In the genomic region with DNA sequence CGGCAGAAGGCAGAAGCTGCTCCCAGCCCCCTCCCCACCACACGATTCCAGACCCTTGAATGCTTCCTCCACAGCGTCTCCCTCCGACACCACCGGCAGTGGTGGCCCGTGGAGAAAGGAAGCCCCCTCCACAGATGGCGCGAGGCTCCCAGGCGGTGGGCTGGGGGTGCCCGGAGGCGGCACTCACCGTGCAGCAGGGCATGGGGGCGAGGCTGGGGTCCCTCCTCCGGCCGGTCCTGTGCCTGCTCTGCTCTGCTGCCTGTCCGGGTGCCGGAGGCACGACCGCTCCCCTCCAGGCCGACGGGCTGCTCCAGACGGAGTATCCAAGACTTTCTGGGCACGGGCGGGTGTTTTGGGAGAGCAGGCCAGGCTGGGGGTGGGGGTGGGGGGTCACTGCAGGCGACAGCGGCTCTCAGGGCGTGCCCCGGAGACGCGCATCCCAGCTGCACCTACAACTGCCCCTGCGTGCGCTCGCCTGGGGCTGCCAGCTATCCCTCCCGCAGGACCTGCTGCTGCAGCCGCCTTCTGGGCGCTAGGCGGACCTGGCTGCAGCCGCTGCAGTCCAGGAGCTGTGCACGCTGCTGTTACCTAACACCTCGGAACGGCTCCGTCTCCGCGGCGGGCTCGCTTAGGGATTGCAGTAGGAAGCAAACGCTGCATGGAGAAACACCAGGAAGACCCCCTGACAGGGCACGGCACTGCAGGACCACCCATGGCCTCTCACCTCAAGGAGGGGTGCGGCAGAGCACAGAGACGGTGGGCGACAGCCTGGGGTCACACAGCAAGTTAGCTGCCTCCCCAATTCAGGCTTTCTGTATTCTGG, we compare ENCODE assay signal across 13 cellular contexts. TPM values are rescaled to one million over a fixed set of nuclear protein-coding genes. Genes with fewer than 3 reads are reported as not detected.
DNase-seq lines count a peak whose midpoint lies in the region; ATAC-seq and TF ChIP-seq lines count a peak whose summit lies in the region.
"Had no signal": no experiment of that assay in that cellular context is flagged by ENCODE, and none has a peak within 500 bp of the region (broad histone marks: within the 10 kb centered on the region; RNA-seq: fewer than 3 reads in every experiment).

No MANE protein-coding gene starts in this region.

- H3K4me3 ChIP-seq in cardiac muscle cell (peak overlapping the region; percentile 11), aorta (ENCODE audit: low read length in 2 of 2) (no peak overlapping the region)

- TF ChIP-seq CTCF in cardiac muscle cell (IDR thresholded peaks at IDR 0.05; ENCODE audit: low read depth, low read length) (peak; percentile 5), VCaP (conservative IDR thresholded peaks at IDR 0.05) (peak; percentile 37)

- DNase-seq in cardiac muscle cell (ENCODE audit: low read depth in 1 of 2, low spot score in 1 of 2) = peak; percentile 25 to 73
- no peak for DNase-seq in Right ventricle myocardium inferior (ENCODE audit: missing footprints)
- peak; percentile 25 for DNase-seq in iris pigment epithelial cell (ENCODE audit: low read depth)
- DNase-seq in aorta = peak; percentile 32 to 70
- no peak for DNase-seq in activated gamma-delta T cell treated with Interleukin-2 at 50 U/mL for 16 hours
- DNase-seq in H4 (ENCODE audit: low spot score) = no peak
- DNase-seq: activated CD4-positive, alpha-beta T cell treated with anti-CD3 and anti-CD28 coated beads for 4 hours; amygdala; CD4-positive, CD25-positive, alpha-beta regulatory T cell had no signal

- WGBS in aorta, 2 donors = 3% methylated on average over 50 to 51 of the region's 51 CpGs

- H3K9me3 ChIP-seq in cardiac muscle cell (ENCODE audit: low read depth) = no peaks in the 10 kb centered on the region
- H3K9me3 ChIP-seq in aorta (ENCODE audit: control insufficient read depth, low read length) = no peaks in the 10 kb centered on the region

- H3K36me3 ChIP-seq in cardiac muscle cell (no peaks in the 10 kb centered on the region), aorta (ENCODE audit: control insufficient read depth in 1 of 2, insufficient read depth in 2 of 2, low read length in 1 of 2) (no peaks in the 10 kb centered on the region)

- intact Hi-C loops in Right ventricle myocardium inferior (cut with DNase I) (no loop called here), aorta (cut with DNase I) (no loop called here)

- H3K27ac ChIP-seq in cardiac muscle cell (no peak overlapping the region), VCaP (no peak overlapping the region), aorta (ENCODE audit: low read depth in 1 of 2, low read length in 2 of 2) (no peak overlapping the region)
- H3K27ac ChIP-seq: HL-60 had no signal

- H3K4me1 ChIP-seq in cardiac muscle cell (ENCODE audit: low read depth) (no peaks in the 10 kb centered on the region), aorta (ENCODE audit: control insufficient read depth in 1 of 2, insufficient read depth in 2 of 2, low read length in 2 of 2) (no peaks in the 10 kb centered on the region)

- ATAC-seq in Right ventricle myocardium inferior = no peak
- no peak for ATAC-seq in aorta (ENCODE audit: low FRiP score)
- no peak for ATAC-seq in HG02678 (IDR thresholded peaks at IDR 0.05; ENCODE audit: unreplicated experiment)

- peaks cover 75% of the 10 kb centered on the region for H3K27me3 ChIP-seq in cardiac muscle cell
- no peaks in the 10 kb centered on the region for H3K27me3 ChIP-seq in aorta (ENCODE audit: control insufficient read depth in 1 of 2, insufficient read depth in 2 of 2, low read length in 1 of 2)

RNA-seq across cellular contexts. Expression of gene MRGPRG, which starts 15.2 kb away (rescaled TPM):
- total RNA-seq in cardiac muscle cell (not detected in 2 replicates), Right ventricle myocardium inferior (not detected), aorta (not detected)
- polyA plus RNA-seq in cardiac muscle cell (not detected in 2 replicates), aorta (not detected)
- total RNA-seq in H4 (2014; rRNA removed; shearing (Covaris generic)) = not detected in 2 replicates
- total RNA-seq: CD4-positive, CD25-positive, alpha-beta regulatory T cell; temporal lobe had no signal
- polyA plus RNA-seq: CD4-positive, CD25-positive, alpha-beta regulatory T cell had no signal

RNA-seq across cellular contexts. Expression of gene MRGPRE, which starts 28.8 kb away (rescaled TPM):
- total RNA-seq in cardiac muscle cell (not detected in 2 replicates), Right ventricle myocardium inferior (not detected), aorta (not detected)
- polyA plus RNA-seq in cardiac muscle cell (not detected in 2 replicates), aorta (not detected)
- not detected in 2 replicates for total RNA-seq in H4 (2014; rRNA removed; shearing (Covaris generic))
- total RNA-seq: CD4-positive, CD25-positive, alpha-beta regulatory T cell; temporal lobe had no signal
- polyA plus RNA-seq: CD4-positive, CD25-positive, alpha-beta regulatory T cell had no signal

RNA-seq across cellular contexts. Expression of gene OSBPL5, which starts 38.3 kb away (rescaled TPM):
- total RNA-seq in cardiac muscle cell = 29.4 and 33.9 TPM in 2 replicates
- 19.3 and 20.9 TPM in 2 replicates for polyA plus RNA-seq in cardiac muscle cell
- total RNA-seq in Right ventricle myocardium inferior = 18.4 TPM
- 10 to 100 TPM; 64.1 to 69.1 TPM for total RNA-seq in aorta
- 10 to 100 TPM; 11.9 to 48.4 TPM for polyA plus RNA-seq in aorta
- 9.2 and 12.7 TPM in 2 replicates for total RNA-seq in H4 (2014; rRNA removed; shearing (Covaris generic))

Comparison
In these comparisons a context has a peak if more than half of its experiments do, and no peak if none do; other contexts are left out.
1. DNase-seq: peak in cardiac muscle cell (2 of 2), iris pigment epithelial cell (single experiment) and aorta (2 of 2); none in Right ventricle myocardium inferior (single experiment), activated gamma-delta T cell treated with Interleukin-2 at 50 U/mL for 16 hours (single experiment) and H4 (single experiment).